18 cellular contexts compared by ENCODE assay signal in genomic region chr10:28928484-28928883, GRCh38.
DNase-seq lines count a peak whose midpoint lies in the region; ATAC-seq, FAIRE-seq and TF ChIP-seq lines count a peak whose summit lies in the region.
"Had no signal": no experiment of that assay in that cellular context is flagged by ENCODE, and none has a peak within 500 bp of the region (broad histone marks: within the 10 kb centered on the region; RNA-seq: fewer than 3 reads in every experiment).

No MANE protein-coding gene starts in this region.

- CTCF ChIA-PET in MCF 10A (lab: Yijun Ruan, JAX) = no interaction called here

- intact Hi-C loops in MCF 10A (cut with micrococcal nuclease) (no loop called here), breast epithelium (cut with DNase I; ENCODE audit: low total_unique reads) (no loop called here), transverse colon (cut with DNase I; ENCODE audit: low total_unique reads) (no loop called here)

- H3K36me3 ChIP-seq in breast epithelium (no peaks in the 10 kb centered on the region), small intestine (ENCODE audit: control insufficient read depth in 2 of 2, insufficient read depth in 2 of 2, low read length in 2 of 2) (no peaks in the 10 kb centered on the region), transverse colon (no peaks in the 10 kb centered on the region)

- no peak for TF ChIP-seq CTCF in MCF 10A (IDR thresholded peaks at IDR 0.05; ENCODE audit: unreplicated experiment)
- TF ChIP-seq CTCF in breast epithelium (IDR thresholded peaks at IDR 0.05) = no peak
- TF ChIP-seq CTCF in choroid plexus epithelial cell (conservative IDR thresholded peaks at IDR 0.05; ENCODE audit: low read depth, low read length) = no peak
- TF ChIP-seq CTCF in transverse colon (IDR thresholded peaks at IDR 0.05) = no peak

- H3K4me3 ChIP-seq in breast epithelium = no peak overlapping the region
- no peak overlapping the region for H3K4me3 ChIP-seq in choroid plexus epithelial cell (ENCODE audit: low read depth, low read length)
- no peak overlapping the region for H3K4me3 ChIP-seq in small intestine (ENCODE audit: low read depth in 1 of 2, low read length in 2 of 2)
- no peak overlapping the region for H3K4me3 ChIP-seq in transverse colon
- H3K4me3 ChIP-seq: GM23338 had no signal

- H3K9me3 Mint-ChIP-seq in MCF 10A (ENCODE audit: unreplicated experiment) = no peaks in the 10 kb centered on the region

- H3K27ac ChIP-seq in breast epithelium = no peak overlapping the region
- no peak overlapping the region for H3K27ac ChIP-seq in small intestine (ENCODE audit: low read depth in 1 of 2, low read length in 1 of 2)
- no peak overlapping the region for H3K27ac ChIP-seq in transverse colon
- H3K27ac ChIP-seq: C4-2B, RWPE1 had no signal

- DNase-seq in MCF 10A (ENCODE audit: unreplicated experiment) (peak; percentile 9), breast epithelium (ENCODE audit: low spot score in 2 of 2) (no peak), LoVo (ENCODE audit: low spot score) (peak; percentile 43), choroid plexus epithelial cell (ENCODE audit: low read depth) (peak; percentile 29), small intestine (peak; percentile 9), DMS114 treated with DMSO at 0.1 percent for 48 hours (lab: John Stamatoyannopoulos, UW; ENCODE audit: unreplicated experiment) (no peak), transverse colon (no peak)
- DNase-seq: DMS153, MM.1S, NCI-H1092 treated with DMSO at 0.1 percent for 48 hours, NCI-H187, NCI-H226, NCI-H526 treated with DMSO at 0.1 percent for 48 hours had no signal

- in situ Hi-C loops in transverse colon (cut with MboI; ENCODE audit: low pct_ligation_motif_present in 1 of 4, low pct_unique_long_range_greater_than_20kb in 1 of 4, low sequenced_read_pairs in 3 of 4) = no loop called here

- H3K4me1 Mint-ChIP-seq in MCF 10A (ENCODE audit: insufficient read depth, unreplicated experiment) = peaks cover 6% of the 10 kb centered on the region

- H3K27ac Mint-ChIP-seq in MCF 10A (ENCODE audit: low read depth, unreplicated experiment) = no peak overlapping the region
- H3K27ac Mint-ChIP-seq: GM23338 had no signal

- WGBS in small intestine, 3 donors = 48 to 67% (median 53%) methylated on average over 2 of the region's 2 CpGs
- WGBS in transverse colon (ENCODE audit: low coverage in 1 of 2), 2 donors = 62% methylated on average over 2 of the region's 2 CpGs; no CpG with 5 or more reads in 1 of the 2 donors

- no peaks in the 10 kb centered on the region for H3K27me3 Mint-ChIP-seq in MCF 10A (ENCODE audit: insufficient read depth, unreplicated experiment)

- no peak for TF ChIP-seq POLR2A in breast epithelium (IDR thresholded peaks at IDR 0.05)
- TF ChIP-seq POLR2A in transverse colon (IDR thresholded peaks at IDR 0.05) = no peak

- POLR2A ChIA-PET in MCF 10A (lab: Yijun Ruan, JAX) = no interaction called here

- no peak overlapping the region for H3K4me3 Mint-ChIP-seq in MCF 10A (ENCODE audit: unreplicated experiment)
- H3K4me3 Mint-ChIP-seq: GM23338 had no signal

- no peak for FAIRE-seq in small intestine (lab: Jason Lieb, UNC)
- FAIRE-seq: G401.6 had no signal

- H3K27me3 ChIP-seq in breast epithelium (no peaks in the 10 kb centered on the region), small intestine (ENCODE audit: control insufficient read depth in 2 of 2, insufficient read depth in 2 of 2, low read length in 2 of 2) (no peaks in the 10 kb centered on the region), transverse colon (no peaks in the 10 kb centered on the region)

- H3K9me3 ChIP-seq in breast epithelium (no peaks in the 10 kb centered on the region), small intestine (ENCODE audit: control insufficient read depth, low read depth) (no peaks in the 10 kb centered on the region), transverse colon (no peaks in the 10 kb centered on the region)

- no peak for TF ChIP-seq EP300 in transverse colon (IDR thresholded peaks at IDR 0.05; ENCODE audit: low read depth)

- no peaks in the 10 kb centered on the region for H3K4me1 ChIP-seq in breast epithelium
- H3K4me1 ChIP-seq in small intestine (ENCODE audit: control insufficient read depth in 2 of 2, insufficient read depth in 1 of 2, low read depth in 1 of 2, low read length in 1 of 2) = no peaks in the 10 kb centered on the region
- no peaks in the 10 kb centered on the region for H3K4me1 ChIP-seq in transverse colon

- H3K36me3 Mint-ChIP-seq in MCF 10A (ENCODE audit: insufficient read depth, unreplicated experiment) = no peaks in the 10 kb centered on the region

- no TSS peak for BruUV-seq in MCF 10A (replicated peaks; lab: Mats Ljungman, UMichigan)

- ATAC-seq in GM18907 (IDR thresholded peaks at IDR 0.05; ENCODE audit: unreplicated experiment) = no peak
- ATAC-seq: GM23338 had no signal

Comparison
In these comparisons a context has a peak if more than half of its experiments do, and no peak if none do; other contexts are left out.
1. DNase-seq: peak in MCF 10A (single experiment), LoVo (single experiment), choroid plexus epithelial cell (single experiment) and small intestine (single experiment); none in breast epithelium (0 of 2), DMS114 treated with DMSO at 0.1 percent for 48 hours (single experiment) and transverse colon (single experiment).